8 cellular contexts compared by ENCODE assay signal in the genomic region with DNA sequence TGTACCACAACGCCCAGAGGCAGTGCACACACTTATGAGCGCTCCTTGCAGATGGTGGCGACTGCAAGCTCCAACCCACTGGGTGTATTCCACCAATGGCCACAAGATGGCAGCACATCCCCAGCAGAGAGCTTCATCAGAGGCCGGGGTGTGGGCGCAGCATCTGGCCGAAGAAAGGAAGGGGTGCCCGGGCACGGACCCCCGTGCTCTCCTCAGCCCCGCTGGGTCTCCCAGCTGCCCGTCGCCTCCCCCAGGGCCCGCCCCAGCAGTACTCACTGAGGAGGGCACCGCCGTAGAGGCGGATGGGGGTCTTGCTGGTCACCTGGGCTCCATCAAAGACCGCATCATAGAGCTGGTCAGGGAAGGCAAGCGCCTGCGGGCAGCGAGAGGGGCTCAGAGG. TPM values are rescaled to one million over a fixed set of nuclear protein-coding genes. Genes with fewer than 3 reads are reported as not detected.
DNase-seq lines count a peak whose midpoint lies in the region; ATAC-seq and TF ChIP-seq lines count a peak whose summit lies in the region.

No MANE protein-coding gene starts in this region.

- H3K27ac ChIP-seq in AG04450 (ENCODE audit: low read depth, low read length): no peak overlapping the region
- no peak overlapping the region for H3K27ac ChIP-seq in suprapubic skin

- TF ChIP-seq CTCF in AG04450 (IDR thresholded peaks at IDR 0.05; ENCODE audit: low read depth, low read length) (peak; percentile 95), fibroblast of pulmonary artery (IDR thresholded peaks at IDR 0.05; ENCODE audit: low read length, missing control alignments) (peak; percentile 87), suprapubic skin (IDR thresholded peaks at IDR 0.05) (peak; percentile 93 to 96)

- POLR2A ChIA-PET in AG04450 (lab: Yijun Ruan, JAX): interaction anchor here (1.3 to 2.2 kb wide), 3 partner anchors 19 to 169 kb away, joined by 4 to 9 read pairs (median 6); no protein-coding TSS in a partner anchor

- TF ChIP-seq EP300 in suprapubic skin (IDR thresholded peaks at IDR 0.05): no peak

- no peaks in the 10 kb centered on the region for H3K4me1 Mint-ChIP-seq in activated T-cell treated with anti-CD3 and anti-CD28 coated beads, Interleukin-2, amount 50 U/mL, for 24 hours (ENCODE audit: low read depth)

- no peaks in the 10 kb centered on the region for H3K36me3 Mint-ChIP-seq in activated T-cell treated with anti-CD3 and anti-CD28 coated beads, Interleukin-2, amount 50 U/mL, for 24 hours (ENCODE audit: low read depth)

- H3K27me3 ChIP-seq in AG04450 (ENCODE audit: control insufficient read depth, insufficient read depth, low read length): peaks cover 2% of the 10 kb centered on the region
- H3K27me3 ChIP-seq in suprapubic skin: no peaks in the 10 kb centered on the region

- H3K4me3 ChIP-seq in AG04450 (ENCODE audit: low read depth, low read length) (no peak overlapping the region), fibroblast of pulmonary artery (replicated peaks; ENCODE audit: low read depth, low read length) (no peak overlapping the region), suprapubic skin (no peak overlapping the region)

- no peaks in the 10 kb centered on the region for H3K27me3 Mint-ChIP-seq in activated T-cell treated with anti-CD3 and anti-CD28 coated beads, Interleukin-2, amount 50 U/mL, for 24 hours

- peak; percentile 59 for DNase-seq in AG04450 (ENCODE audit: low read depth, low spot score)
- peak; percentile 91 for DNase-seq in HuH-7 (ENCODE audit: low spot score)
- DNase-seq in activated T-cell treated with anti-CD3 and anti-CD28 coated beads, Interleukin-2, amount 50 U/mL, for 24 hours: peak; percentile 91
- DNase-seq in fibroblast of pulmonary artery (ENCODE audit: low read depth): peak; percentile 86
- DNase-seq in non-pigmented ciliary epithelial cell (ENCODE audit: low read depth): peak; percentile 49
- peak; percentile 88 to 92 for DNase-seq in suprapubic skin (ENCODE audit: low spot score in 2 of 2)

- no peak overlapping the region for H3K27ac Mint-ChIP-seq in activated T-cell treated with anti-CD3 and anti-CD28 coated beads, Interleukin-2, amount 50 U/mL, for 24 hours

- H3K4me3 Mint-ChIP-seq in activated T-cell treated with anti-CD3 and anti-CD28 coated beads, Interleukin-2, amount 50 U/mL, for 24 hours: no peak overlapping the region

- no peaks in the 10 kb centered on the region for H3K9me3 Mint-ChIP-seq in activated T-cell treated with anti-CD3 and anti-CD28 coated beads, Interleukin-2, amount 50 U/mL, for 24 hours

- no peak for TF ChIP-seq POLR2A in suprapubic skin (IDR thresholded peaks at IDR 0.05)

- peaks cover 20% of the 10 kb centered on the region for H3K36me3 ChIP-seq in suprapubic skin

- 41% methylated on average over 10 of the region's 20 CpGs for WGBS in suprapubic skin

- CTCF ChIA-PET in AG04450 (lab: Charles Lee): interaction anchor here (0.6 to 9.1 kb wide), 50 partner anchors 9 to 727 kb away, joined by 3 to 713 read pairs (median 4); a partner anchor contains a TSS

- no peaks in the 10 kb centered on the region for H3K9me3 ChIP-seq in AG04450 (ENCODE audit: control insufficient read depth, insufficient read depth, low read length)
- no peaks in the 10 kb centered on the region for H3K9me3 ChIP-seq in suprapubic skin

- peak; percentile 76 for ATAC-seq in GM18867 (IDR thresholded peaks at IDR 0.05; ENCODE audit: unreplicated experiment)

- peaks cover 17% of the 10 kb centered on the region for H3K4me1 ChIP-seq in suprapubic skin

TF ChIP-seq in PFSK-1, 5 proteins besides CTCF, POLR2A, EP300 and RAD21:
- TF ChIP-seq, protein P1, sequence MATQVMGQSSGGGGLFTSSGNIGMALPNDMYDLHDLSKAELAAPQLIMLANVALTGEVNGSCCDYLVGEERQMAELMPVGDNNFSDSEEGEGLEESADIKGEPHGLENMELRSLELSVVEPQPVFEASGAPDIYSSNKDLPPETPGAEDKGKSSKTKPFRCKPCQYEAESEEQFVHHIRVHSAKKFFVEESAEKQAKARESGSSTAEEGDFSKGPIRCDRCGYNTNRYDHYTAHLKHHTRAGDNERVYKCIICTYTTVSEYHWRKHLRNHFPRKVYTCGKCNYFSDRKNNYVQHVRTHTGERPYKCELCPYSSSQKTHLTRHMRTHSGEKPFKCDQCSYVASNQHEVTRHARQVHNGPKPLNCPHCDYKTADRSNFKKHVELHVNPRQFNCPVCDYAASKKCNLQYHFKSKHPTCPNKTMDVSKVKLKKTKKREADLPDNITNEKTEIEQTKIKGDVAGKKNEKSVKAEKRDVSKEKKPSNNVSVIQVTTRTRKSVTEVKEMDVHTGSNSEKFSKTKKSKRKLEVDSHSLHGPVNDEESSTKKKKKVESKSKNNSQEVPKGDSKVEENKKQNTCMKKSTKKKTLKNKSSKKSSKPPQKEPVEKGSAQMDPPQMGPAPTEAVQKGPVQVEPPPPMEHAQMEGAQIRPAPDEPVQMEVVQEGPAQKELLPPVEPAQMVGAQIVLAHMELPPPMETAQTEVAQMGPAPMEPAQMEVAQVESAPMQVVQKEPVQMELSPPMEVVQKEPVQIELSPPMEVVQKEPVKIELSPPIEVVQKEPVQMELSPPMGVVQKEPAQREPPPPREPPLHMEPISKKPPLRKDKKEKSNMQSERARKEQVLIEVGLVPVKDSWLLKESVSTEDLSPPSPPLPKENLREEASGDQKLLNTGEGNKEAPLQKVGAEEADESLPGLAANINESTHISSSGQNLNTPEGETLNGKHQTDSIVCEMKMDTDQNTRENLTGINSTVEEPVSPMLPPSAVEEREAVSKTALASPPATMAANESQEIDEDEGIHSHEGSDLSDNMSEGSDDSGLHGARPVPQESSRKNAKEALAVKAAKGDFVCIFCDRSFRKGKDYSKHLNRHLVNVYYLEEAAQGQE (IDR thresholded peaks at IDR 0.05; ENCODE audit: insufficient read depth in 1 of 2, low read depth in 2 of 2, low read length in 2 of 2): peak; percentile 9 to 15; a peak in 1 of 4 replicates
- no peak for TF ChIP-seq POLR2AphosphoS5 (IDR thresholded peaks at IDR 0.05; ENCODE audit: low read depth, low read length)
TF ChIP-seq in PFSK-1: peak in this region for 1.

RNA-seq across cellular contexts. Expression of a gene that starts 14.2 kb away (rescaled TPM):
- polyA plus RNA-seq in AG04450 (2011; rRNA removed): 6.3 and 10.6 TPM in 2 replicates
- 13.4 and 17.3 TPM in 2 replicates for polyA minus RNA-seq in AG04450 (2011; rRNA and poly(A)+ RNA removed)
- 30.7 TPM for polyA plus RNA-seq in PFSK-1 (2012; ENCODE audit: insufficient read length, low read depth)
- total RNA-seq in suprapubic skin: 10 to 100 TPM; 58.0 to 91.5 (median 70.6) TPM
